8 cellular contexts compared by ENCODE assay signal in genomic region chr4:159175165-159175988, GRCh38.
DNase-seq lines count a peak whose midpoint lies in the region; ATAC-seq lines count a peak whose summit lies in the region.

No MANE protein-coding gene starts in this region.

- in situ Hi-C loops in Caki2 (cut with HindIII; ENCODE audit: low pct_unique_long_range_greater_than_20kb, low sequenced_read_pairs): no loop called here

- no peaks in the 10 kb centered on the region for H3K36me3 Mint-ChIP-seq in naive thymus-derived CD8-positive, alpha-beta T cell
- no peaks in the 10 kb centered on the region for H3K36me3 Mint-ChIP-seq in stimulated activated naive B cell treated with anti-CD40 and anti-IgM and Interleukin-4, amounts not matched to agents 10 μg/mL and 1 μg/mL and 100 μg/mL, for 72 hours

- H3K4me1 Mint-ChIP-seq in naive thymus-derived CD8-positive, alpha-beta T cell: peaks cover 10 to 54% (median 28%) of the 10 kb centered on the region in 4 donors
- H3K4me1 Mint-ChIP-seq in stimulated activated naive B cell treated with anti-CD40 and anti-IgM and Interleukin-4, amounts not matched to agents 10 μg/mL and 1 μg/mL and 100 μg/mL, for 72 hours: peaks cover 46 to 75% of the 10 kb centered on the region in 2 donors

- POLR2A ChIA-PET in naive thymus-derived CD8-positive, alpha-beta T cell (lab: Charles Lee): no interaction called here

- no peak overlapping the region for H3K27ac Mint-ChIP-seq in naive thymus-derived CD8-positive, alpha-beta T cell
- H3K27ac Mint-ChIP-seq in stimulated activated naive B cell treated with anti-CD40 and anti-IgM and Interleukin-4, amounts not matched to agents 10 μg/mL and 1 μg/mL and 100 μg/mL, for 72 hours: no peak overlapping the region

- H3K4me3 Mint-ChIP-seq in naive thymus-derived CD8-positive, alpha-beta T cell: peak overlapping the region in 2 of 10 donors; percentile 1 to 2
- H3K4me3 Mint-ChIP-seq in stimulated activated naive B cell treated with anti-CD40 and anti-IgM and Interleukin-4, amounts not matched to agents 10 μg/mL and 1 μg/mL and 100 μg/mL, for 72 hours: peak overlapping the region; percentile 7 to 34

- no peaks in the 10 kb centered on the region for H3K9me3 Mint-ChIP-seq in naive thymus-derived CD8-positive, alpha-beta T cell
- no peaks in the 10 kb centered on the region for H3K9me3 Mint-ChIP-seq in stimulated activated naive B cell treated with anti-CD40 and anti-IgM and Interleukin-4, amounts not matched to agents 10 μg/mL and 1 μg/mL and 100 μg/mL, for 72 hours

- ATAC-seq in GM21360 (IDR thresholded peaks at IDR 0.05; ENCODE audit: unreplicated experiment) (peak; percentile 44), esophagus mucosa (peak; percentile 91)
- ATAC-seq in naive thymus-derived CD8-positive, alpha-beta T cell: peak; percentile 91
- ATAC-seq in stimulated activated naive B cell treated with anti-CD40 and anti-IgM and Interleukin-4, amounts not matched to agents 10 μg/mL and 1 μg/mL and 100 μg/mL, for 72 hours (replicated peaks): peak; percentile 82 to 85

- peaks cover 0 to 9% (median 7%) of the 10 kb centered on the region in 5 donors for H3K27me3 Mint-ChIP-seq in naive thymus-derived CD8-positive, alpha-beta T cell
- peaks cover 6 to 15% of the 10 kb centered on the region in 2 donors for H3K27me3 Mint-ChIP-seq in stimulated activated naive B cell treated with anti-CD40 and anti-IgM and Interleukin-4, amounts not matched to agents 10 μg/mL and 1 μg/mL and 100 μg/mL, for 72 hours

- DNase-seq in Caki2 (ENCODE audit: low read depth) (peak; percentile 83), HS-27A (ENCODE audit: low read depth) (peak; percentile 83), NOMO-1 treated with DMSO at 0.1 percent for 48 hours (lab: John Stamatoyannopoulos, UW; ENCODE audit: unreplicated experiment) (peak; percentile 70)
- peak; percentile 46 for DNase-seq in activated CD8-positive, alpha-beta memory T cell treated with anti-CD3 and anti-CD28 coated beads, Interleukin-2, amount 50 U/mL, for 4 hours
- peak; percentile 11 to 78 (median 50) for DNase-seq in naive thymus-derived CD8-positive, alpha-beta T cell
- peak; percentile 33 for DNase-seq in stimulated activated naive B cell treated with anti-CD40 and anti-IgM and Interleukin-4, amounts not matched to agents 10 μg/mL and 1 μg/mL and 100 μg/mL, for 72 hours

Comparison
In these comparisons a context has a peak if more than half of its experiments do, and no peak if none do; other contexts are left out.
1. Peak in every context shown above with its lines: DNase-seq and ATAC-seq.
2. DNase-seq: peak in every context shown above with its lines; median percentile 83 in Caki2; 83 in HS-27A; 70 in NOMO-1 treated with DMSO at 0.1 percent for 48 hours; 50 in naive thymus-derived CD8-positive, alpha-beta T cell; 46 in activated CD8-positive, alpha-beta memory T cell treated with anti-CD3 and anti-CD28 coated beads, Interleukin-2, amount 50 U/mL, for 4 hours; 33 in stimulated activated naive B cell treated with anti-CD40 and anti-IgM and Interleukin-4, amounts not matched to agents 10 μg/mL and 1 μg/mL and 100 μg/mL, for 72 hours.